Comparison of ENCODE assay signal across 8 cellular contexts in genomic region chr14:69129264-69129880, GRCh38.
DNase-seq lines count a peak whose midpoint lies in the region; ATAC-seq lines count a peak whose summit lies in the region.

No MANE protein-coding gene starts in this region.

- H3K36me3 Mint-ChIP-seq in central memory CD8-positive, alpha-beta T cell (ENCODE audit: insufficient read depth) = peaks cover 2% of the 10 kb centered on the region

- ATAC-seq in HG02759 (IDR thresholded peaks at IDR 0.05; ENCODE audit: unreplicated experiment) (peak; percentile 57), HG03342 (IDR thresholded peaks at IDR 0.05; ENCODE audit: unreplicated experiment) (no peak)
- ATAC-seq in activated CD4-positive, CD25-positive, alpha-beta regulatory T cell treated with anti-CD3 and anti-CD28 coated beads, Interleukin-2, amount 50 U/mL, for 24 hours = peak; percentile 60 to 76
- peak; percentile 78 for ATAC-seq in central memory CD8-positive, alpha-beta T cell (replicated peaks; ENCODE audit: extremely low read depth, poor library complexity, severe bottlenecking)

- H3K27me3 Mint-ChIP-seq in central memory CD8-positive, alpha-beta T cell = no peaks in the 10 kb centered on the region

- DNase-seq in D341Med (ENCODE audit: low spot score) (peak; percentile 82), NCI-H345 treated with DMSO at 0.1 percent for 48 hours (lab: John Stamatoyannopoulos, UW; ENCODE audit: unreplicated experiment) (peak; percentile 62), kidney glomerular epithelial cell (lab: John Stamatoyannopoulos, UW) (peak; percentile 89)
- DNase-seq in central memory CD8-positive, alpha-beta T cell (ENCODE audit: low spot score in 2 of 2) = peak; percentile 50 to 58
- DNase-seq in stimulated activated CD4-positive, alpha-beta T cell treated with anti-CD3 and anti-CD28 coated beads, Interleukin-1b, Interleukin-23, amount 100 ng/mL, for 24 hours (ENCODE audit: low read depth in 4 of 4, low spot score in 1 of 4) = peak in 3 of 4 experiments; percentile 53 to 70 (median 57)

- peak overlapping the region; percentile 26 for H3K27ac Mint-ChIP-seq in central memory CD8-positive, alpha-beta T cell (ENCODE audit: low read depth)

- peaks cover 84% of the 10 kb centered on the region for H3K4me1 Mint-ChIP-seq in central memory CD8-positive, alpha-beta T cell

- no peaks in the 10 kb centered on the region for H3K9me3 Mint-ChIP-seq in central memory CD8-positive, alpha-beta T cell

- H3K4me3 Mint-ChIP-seq in central memory CD8-positive, alpha-beta T cell = no peak overlapping the region
